28 cellular contexts compared by ENCODE assay signal in genomic region chr7:45086348-45087065, GRCh38. TPM values are rescaled to one million over a fixed set of nuclear protein-coding genes. Genes with fewer than 3 reads are reported as not detected.
DNase-seq lines count a peak whose midpoint lies in the region; ATAC-seq, FAIRE-seq and TF ChIP-seq lines count a peak whose summit lies in the region.
"Had no signal": no experiment of that assay in that cellular context is flagged by ENCODE, and none has a peak within 500 bp of the region (broad histone marks: within the 10 kb centered on the region; RNA-seq: fewer than 3 reads in every experiment).

No MANE protein-coding gene starts in this region.

- no peak overlapping the region for H3K27ac ChIP-seq in K562 (ENCODE audit: extremely low read depth, low read depth, low read length)
- H3K27ac ChIP-seq in kidney (ENCODE audit: low read depth in 2 of 2, low read length in 2 of 2) = no peak overlapping the region
- H3K27ac ChIP-seq in spleen = no peak overlapping the region
- H3K27ac ChIP-seq: BLaER1, brain microvascular endothelial cell, pancreas, SJSA1 had no signal

- H3K36me3 ChIP-seq in K562 (ENCODE audit: control insufficient read depth, insufficient read depth, low read length) = no peaks in the 10 kb centered on the region
- no peaks in the 10 kb centered on the region for H3K36me3 ChIP-seq in kidney (ENCODE audit: control insufficient read depth in 1 of 2, insufficient read depth in 2 of 2, low read length in 2 of 2)
- H3K36me3 ChIP-seq in spleen = no peaks in the 10 kb centered on the region
- H3K36me3 ChIP-seq: BLaER1, brain microvascular endothelial cell, pancreas, SJSA1 had no signal

- H3K27me3 ChIP-seq in K562 (ENCODE audit: control insufficient read depth in 2 of 2, insufficient read depth in 2 of 2, low read length in 2 of 2) (no peaks in the 10 kb centered on the region; a peak in 1 of 5 replicates), spleen (replicated peaks in 1 of 7) (peaks cover 0 to 25% (median 11%) of the 10 kb centered on the region in 7 donors)
- H3K27me3 ChIP-seq: brain microvascular endothelial cell, pancreas, SJSA1 had no signal

- H3K9me3 ChIP-seq in K562 (replicated peaks; ENCODE audit: control insufficient read depth, insufficient read depth, low read depth, low read length) (no peaks in the 10 kb centered on the region), kidney (ENCODE audit: control insufficient read depth in 1 of 2, low read length in 2 of 2) (no peaks in the 10 kb centered on the region), spleen (no peaks in the 10 kb centered on the region)
- H3K9me3 ChIP-seq: BLaER1, pancreas had no signal

- intact Hi-C loops in K562 (cut with micrococcal nuclease) = no loop called here
- intact Hi-C loops in kidney (cut with DNase I) = no loop called here
- intact Hi-C loops in spleen (cut with DNase I; ENCODE audit: low total_unique reads) = no loop called here

- in situ Hi-C loops in K562 (cut with MboI) = no loop called here

- BruUV-seq in K562 (replicated peaks; lab: Mats Ljungman, UMichigan) = no TSS peak

- no peak overlapping the region for H3K4me3 ChIP-seq in K562
- no peak overlapping the region for H3K4me3 ChIP-seq in kidney (ENCODE audit: low read length in 2 of 2)
- no peak overlapping the region for H3K4me3 ChIP-seq in spleen
- H3K4me3 ChIP-seq: BLaER1, GM12878, pancreas, SJSA1 had no signal

- ATAC-seq in K562 = peak; percentile 3; the same call in 1 of the 3 replicates
- ATAC-seq in GM21619 (IDR thresholded peaks at IDR 0.05; ENCODE audit: unreplicated experiment) = no peak
- ATAC-seq: activated naive CD4-positive, alpha-beta T cell treated with anti-CD3 and anti-CD28 coated beads, Interleukin-2, amount 50 U/mL, for 72 hours; GM12878; left ventricle myocardium superior; pancreas; PC-3; WTC11 had no signal

- H3K79me2 ChIP-seq in K562 (ENCODE audit: control insufficient read depth, insufficient read depth, low read length) = no peaks in the 10 kb centered on the region

- no peak for TF ChIP-seq RAD21 in K562 (CRISPR knock-in tag; conservative IDR thresholded peaks at IDR 0.05 in 1 of 2, IDR thresholded peaks at IDR 0.05 in 1 of 2)

- H3K9me1 ChIP-seq in K562 (ENCODE audit: control insufficient read depth, insufficient read depth, low read length) = no peaks in the 10 kb centered on the region

- peak overlapping the region in 1 of 2 experiments; percentile 52; a peak in 2 of 4 replicates for H3K9ac ChIP-seq in K562 (ENCODE audit: insufficient read depth in 1 of 2, low read depth in 2 of 2, low read length in 2 of 2)
- no peak overlapping the region for H3K9ac ChIP-seq in kidney (ENCODE audit: low read length in 2 of 2)
- H3K9ac ChIP-seq: BLaER1 had no signal

- POLR2A ChIA-PET in K562 (lab: Yijun Ruan, JAX) = interaction anchor here (0.5 to 2.3 kb wide), 8 partner anchors 9 to 512 kb away, joined by 3 to 6 read pairs (median 3); partner anchors contain the start of genes DDX56 and TBRG4

- H3K4me1 ChIP-seq in K562 (replicated peaks in 1 of 2; ENCODE audit: control insufficient read depth in 2 of 2, insufficient read depth in 2 of 2, low read length in 2 of 2) (peaks cover 0 to 56% of the 10 kb centered on the region in 2 experiments; a peak in 2 of 5 replicates), kidney (ENCODE audit: control insufficient read depth in 1 of 2, insufficient read depth in 1 of 2, low read depth in 1 of 2, low read length in 2 of 2) (peaks cover 0 to 2% of the 10 kb centered on the region in 2 donors), spleen (peaks cover 0 to 37% (median 20%) of the 10 kb centered on the region in 6 donors)
- H3K4me1 ChIP-seq: pancreas had no signal

- TF ChIP-seq POLR2A in K562 (conservative IDR thresholded peaks at IDR 0.05) (no peak), spleen (IDR thresholded peaks at IDR 0.05) (no peak), erythroblast (IDR thresholded peaks at IDR 0.05; ENCODE audit: low read length) (no peak)

- TF ChIP-seq EP300 in K562 (IDR thresholded peaks at IDR 0.05; ENCODE audit: low read length) = no peak

- no peak for FAIRE-seq in K562 (lab: Jason Lieb, UNC)
- FAIRE-seq in kidney (lab: Jason Lieb, UNC) = no peak
- FAIRE-seq: GM12878, pancreas, urothelium cell line had no signal

- no peak overlapping the region for H3K4me2 ChIP-seq in K562 (ENCODE audit: insufficient read depth, low read length)
- H3K4me2 ChIP-seq: BLaER1 had no signal

- H2AFZ ChIP-seq in K562 (ENCODE audit: low read depth, low read length) = no peak overlapping the region

- DNase-seq in SIG-M5 treated with dmso at 0.1 percent for 504 hours (lab: John Stamatoyannopoulos, UW; ENCODE audit: unreplicated experiment) (peak; percentile 27), SIG-M5 (lab: John Stamatoyannopoulos, UW) (no peak), K562 (ENCODE audit: extremely low read depth in 1 of 4, low spot score in 3 of 4) (no peak), kidney (peak; percentile 40), spleen (peak; percentile 61), AG08396 (ENCODE audit: low spot score) (no peak), erythroblast (lab: John Stamatoyannopoulos, UW) (no peak)
- DNase-seq: 8988T; activated CD4-positive, alpha-beta memory T cell treated with anti-CD3 and anti-CD28 coated beads for 36 hours; activated T-cell treated with anti-CD3 and anti-CD28 coated beads, Interleukin-2, amount 50 U/mL, for 24 hours; brain microvascular endothelial cell; foreskin melanocyte; GF-D8; H9; left ventricle myocardium superior; NCI-H1105 treated with DMSO at 0.1 percent for 48 hours; NCI-H82; PC-3; stimulated activated CD4-positive, alpha-beta T cell treated with anti-CD3 and anti-CD28 coated beads, Interleukin-1b, Interleukin-23, amount 100 ng/mL, for 48 hours; stimulated activated naive CD8-positive, alpha-beta T cell treated with anti-CD3 and anti-CD28 coated beads, Interleukin-15, amount 100 ng/mL, for 72 hours had no signal

- WGBS in K562 (ENCODE audit: insufficient coverage, low coverage, missing lambda C conversion rate) = 15% methylated on average over 15 of the region's 15 CpGs
- 86 to 94% (median 87%) methylated on average over 10 to 15 of the region's 15 CpGs for WGBS in spleen, 5 donors

- CTCF ChIA-PET in K562 (lab: Yijun Ruan, JAX; ENCODE audit: low intra/inter-chr PET ratio) = no interaction called here

- H4K20me1 ChIP-seq in K562 (replicated peaks; ENCODE audit: control insufficient read depth, insufficient read depth, low read length) = peaks cover 4% of the 10 kb centered on the region; the same call in 1 of the 2 replicates
- H4K20me1 ChIP-seq: BLaER1 had no signal

- no peak for TF ChIP-seq CTCF in K562 (IDR thresholded peaks at IDR 0.05 in 2 of 3, conservative IDR thresholded peaks at IDR 0.05 in 1 of 3; ENCODE audit: insufficient read depth in 2 of 3, low read depth in 1 of 3, low read length in 3 of 3)
- no peak for TF ChIP-seq CTCF in kidney (IDR thresholded peaks at IDR 0.05; ENCODE audit: borderline replicate concordance, extremely low read depth, insufficient read depth)
- no peak for TF ChIP-seq CTCF in spleen (IDR thresholded peaks at IDR 0.05 in 8 of 11, conservative IDR thresholded peaks at IDR 0.05 in 3 of 11)

TF ChIP-seq in K562, 482 proteins besides CTCF, POLR2A, EP300 and RAD21 (continues in another document):
- TF ChIP-seq GATA2 (CRISPR knock-in tag; IDR thresholded peaks at IDR 0.05) = no peak
- TF ChIP-seq KDM1A (IDR thresholded peaks at IDR 0.05) = no peak

RNA-seq across cellular contexts. Expression of gene NACAD, which starts 2.3 kb away (rescaled TPM):
- total RNA-seq in K562 (2011; cell fraction: chromatin; rRNA removed; ENCODE audit: low replicate concordance) = 0.11 and 0.79 TPM in 2 replicates
- under 0.01 TPM in 1 of 2 replicates, not detected in the other for total RNA-seq in K562 (2011; cell fraction: nucleolus; rRNA removed)
- total RNA-seq in K562 (2011; cell fraction: nucleoplasm; rRNA removed) = 0.08 TPM in 1 of 2 replicates, not detected in the other
- total RNA-seq in K562 (2014; rRNA removed) (under 0.01 TPM in 1 of 2 replicates, not detected in the other), K562 (2014; rRNA removed; fragmentation: Illumina TruSeq; extraction: Trizol) (not detected in 2 replicates), K562 (2015; rRNA removed; fragmentation: Illumina TruSeq; extraction: Trizol) (not detected in 2 replicates), K562 (2021) (0.02 and 0.04 TPM in 2 replicates), kidney (4.2 TPM), spleen (1 to 10 TPM; 1.2 to 6.2 (median 3.4) TPM)
- polyA plus RNA-seq in K562 (2011; rRNA removed) (0.01 and 0.03 TPM in 2 replicates), K562 (2014; fragmentation: Illumina TruSeq; extraction: Trizol) (0.01 and 0.03 TPM in 2 replicates), K562 (2014; fragmentation: Nextera tagmentation; extraction: Ambion mirVana) (not detected), K562 (2014; rRNA removed) (0.04 TPM in 1 of 2 replicates, not detected in the other), kidney (ENCODE audit: insufficient read depth, low read depth, low replicate concordance) (5.0 TPM), spleen (1 to 10 TPM in 1 of 3 donors, under 1 TPM in 2; 0.30 to 1.0 (median 0.30) TPM)
- polyA plus RNA-seq in K562 (2011; cell fraction: cytosol; rRNA removed) = 0.01 and 0.03 TPM in 2 replicates
- polyA plus RNA-seq in K562 (2011; cell fraction: nucleus; rRNA removed) = 0.06 and 0.16 TPM in 2 replicates
- 0.03 and 0.04 TPM in 2 replicates for polyA plus RNA-seq in K562 (2012)
- polyA minus RNA-seq in K562 (2011; rRNA and poly(A)+ RNA removed) = not detected in 2 replicates
- polyA minus RNA-seq in K562 (2011; cell fraction: cytosol; rRNA and poly(A)+ RNA removed) = not detected in 2 replicates
- 0.11 and 0.13 TPM in 2 replicates for polyA minus RNA-seq in K562 (2011; cell fraction: nucleus; rRNA and poly(A)+ RNA removed)
- total RNA-seq: GM12878 had no signal
- polyA plus RNA-seq: GM12878 had no signal

RNA-seq across cellular contexts. Expression of gene TBRG4, which starts 25.0 kb away (rescaled TPM):
- 345 and 988 TPM in 2 replicates for total RNA-seq in K562 (2011; cell fraction: chromatin; rRNA removed; ENCODE audit: low replicate concordance)
- 627 and 629 TPM in 2 replicates for total RNA-seq in K562 (2011; cell fraction: nucleolus; rRNA removed)
- 447 and 454 TPM in 2 replicates for total RNA-seq in K562 (2011; cell fraction: nucleoplasm; rRNA removed)
- 248 and 298 TPM in 2 replicates for total RNA-seq in K562 (2014; rRNA removed)
- 111 and 141 TPM in 2 replicates for total RNA-seq in K562 (2014; rRNA removed; fragmentation: Illumina TruSeq; extraction: Trizol)
- 140 and 152 TPM in 2 replicates for total RNA-seq in K562 (2015; rRNA removed; fragmentation: Illumina TruSeq; extraction: Trizol)
- 258 and 287 TPM in 2 replicates for total RNA-seq in K562 (2021)
- 278 and 317 TPM in 2 replicates for polyA plus RNA-seq in K562 (2011; rRNA removed)
- 213 and 315 TPM in 2 replicates for polyA plus RNA-seq in K562 (2011; cell fraction: cytosol; rRNA removed)
- 714 and 782 TPM in 2 replicates for polyA plus RNA-seq in K562 (2011; cell fraction: nucleus; rRNA removed)
- polyA plus RNA-seq in K562 (2012) = 183 and 269 TPM in 2 replicates
- 295 and 322 TPM in 2 replicates for polyA plus RNA-seq in K562 (2014; fragmentation: Illumina TruSeq; extraction: Trizol)
- 10 to 100 TPM; 11.2 to 34.9 TPM for polyA plus RNA-seq in K562 (2014; fragmentation: Nextera tagmentation; extraction: Ambion mirVana)
- 216 and 223 TPM in 2 replicates for polyA plus RNA-seq in K562 (2014; rRNA removed)
- polyA minus RNA-seq in K562 (2011; rRNA and poly(A)+ RNA removed) = 276 and 311 TPM in 2 replicates
- 198 and 207 TPM in 2 replicates for polyA minus RNA-seq in K562 (2011; cell fraction: cytosol; rRNA and poly(A)+ RNA removed)
- polyA minus RNA-seq in K562 (2011; cell fraction: nucleus; rRNA and poly(A)+ RNA removed) = 413 and 539 TPM in 2 replicates
- total RNA-seq in kidney = 67.8 TPM
- polyA plus RNA-seq in kidney (ENCODE audit: insufficient read depth, low read depth, low replicate concordance) = 45.7 TPM
- total RNA-seq in spleen = 10 to 100 TPM; 37.9 to 77.1 (median 67.4) TPM
- polyA plus RNA-seq in spleen = 10 to 100 TPM; 42.9 to 59.9 (median 46.2) TPM

Comparison
In these comparisons a context has a peak if more than half of its experiments do, and no peak if none do; other contexts are left out.
1. DNase-seq: peak in SIG-M5 treated with dmso at 0.1 percent for 504 hours (single experiment), kidney (single experiment) and spleen (single experiment); none in SIG-M5 (single experiment), K562 (0 of 4), AG08396 (single experiment) and erythroblast (0 of 2).